Comparison of ENCODE assay signal across 8 cellular contexts in the genomic region with DNA sequence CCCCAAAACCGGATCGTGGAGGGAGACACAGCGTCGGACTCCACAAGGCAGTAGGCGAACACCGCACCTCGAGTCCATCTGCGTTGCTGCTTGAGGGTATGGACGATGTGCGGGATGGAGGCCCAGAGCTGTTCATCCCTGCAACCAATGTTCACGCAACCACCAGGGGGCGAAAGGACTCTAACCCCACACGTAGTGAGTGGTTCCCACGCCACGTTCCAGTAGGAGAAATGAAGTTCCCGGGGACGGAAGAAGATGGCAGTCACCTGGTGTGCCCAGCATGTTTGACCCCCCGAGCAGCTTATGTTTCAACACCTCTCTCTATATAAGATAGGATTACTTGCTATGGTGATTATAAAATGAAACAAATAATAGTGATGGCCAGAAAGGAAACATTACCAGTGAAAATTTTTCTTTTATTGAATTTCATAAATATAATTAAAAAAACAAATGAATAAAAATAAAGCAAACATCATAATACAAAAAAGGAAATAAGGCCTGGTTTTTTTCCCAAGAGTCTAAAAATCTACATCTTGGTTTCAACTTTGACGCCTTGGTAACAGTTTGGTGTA.
DNase-seq lines count a peak whose midpoint lies in the region; ATAC-seq, FAIRE-seq and TF ChIP-seq lines count a peak whose summit lies in the region.

No MANE protein-coding gene starts in this region.

- H3K27me3 ChIP-seq in adipocyte (replicated peaks; ENCODE audit: control insufficient read depth, insufficient read depth, low read length) (no peaks in the 10 kb centered on the region), heart right ventricle (peaks cover 0 to 11% (median 0%) of the 10 kb centered on the region in 7 donors)

- 39 to 41% methylated on average over 19 of the region's 19 CpGs for WGBS in heart right ventricle, 2 donors

- H3K36me3 ChIP-seq in adipocyte (ENCODE audit: control insufficient read depth, insufficient read depth, low read length, severe bottlenecking) (no peaks in the 10 kb centered on the region), heart right ventricle (no peaks in the 10 kb centered on the region)

- H3K4me1 ChIP-seq in adipocyte (ENCODE audit: control insufficient read depth, insufficient read depth, low read length) (peaks cover 5% of the 10 kb centered on the region), heart right ventricle (peaks cover 0 to 4% (median 0%) of the 10 kb centered on the region in 9 donors)

- H3K9me3 ChIP-seq in adipocyte (ENCODE audit: control insufficient read depth, low read length) (no peaks in the 10 kb centered on the region), heart right ventricle (no peaks in the 10 kb centered on the region)

- no peak overlapping the region for H3K4me3 ChIP-seq in adipocyte (ENCODE audit: low read length)
- no peak overlapping the region for H3K4me3 ChIP-seq in heart right ventricle
- no peak overlapping the region for H3K4me3 ChIP-seq in retinal pigment epithelial cell (ENCODE audit: low read length)

- peak; percentile 46 for FAIRE-seq in RCC 7860 (lab: Jason Lieb, UNC)

- DNase-seq in Caki2 (ENCODE audit: low read depth) (peak; percentile 22), HT-29 (ENCODE audit: low spot score) (peak; percentile 83), RCC 7860 (ENCODE audit: low spot score) (peak; percentile 70), adipocyte (ENCODE audit: low read depth) (peak; percentile 91), heart right ventricle (peak; percentile 79 to 80), retinal pigment epithelial cell (ENCODE audit: low read depth) (peak; percentile 41)

- H3K9ac ChIP-seq in adipocyte (ENCODE audit: low read length), result no peak overlapping the region

- intact Hi-C loops in heart right ventricle (cut with DNase I), result loop anchor here in 9 of 10 donors (1.0 to 10.0 kb wide), 11 partner anchors 359 to 611 kb away; a partner anchor contains a TSS

- in situ Hi-C loops in Caki2 (cut with HindIII; ENCODE audit: low pct_unique_long_range_greater_than_20kb, low sequenced_read_pairs), result no loop called here

- TF ChIP-seq CTCF in heart right ventricle (IDR thresholded peaks at IDR 0.05), result peak; percentile 23 to 83 (median 75)
- peak; percentile 79 for TF ChIP-seq CTCF in retinal pigment epithelial cell (conservative IDR thresholded peaks at IDR 0.05; ENCODE audit: low read depth, low read length)

- no peak overlapping the region for H3K27ac ChIP-seq in heart right ventricle

- peak; percentile 79 to 92 (median 88) for ATAC-seq in heart right ventricle
- no peak for ATAC-seq in GM21526 (IDR thresholded peaks at IDR 0.05; ENCODE audit: low FRiP score, unreplicated experiment)
- no peak for ATAC-seq in HG02938 (IDR thresholded peaks at IDR 0.05; ENCODE audit: unreplicated experiment)

Comparison
In these comparisons a context has a peak if more than half of its experiments do, and no peak if none do; other contexts are left out.
1. DNase-seq: peak in every context shown above with its lines; median percentile 91 in adipocyte; 83 in HT-29; 80 in heart right ventricle; 70 in RCC 7860; 41 in retinal pigment epithelial cell; 22 in Caki2.
2. ATAC-seq: peak in heart right ventricle (8 of 8); none in GM21526 (single experiment) and HG02938 (single experiment).